In the genomic region with DNA sequence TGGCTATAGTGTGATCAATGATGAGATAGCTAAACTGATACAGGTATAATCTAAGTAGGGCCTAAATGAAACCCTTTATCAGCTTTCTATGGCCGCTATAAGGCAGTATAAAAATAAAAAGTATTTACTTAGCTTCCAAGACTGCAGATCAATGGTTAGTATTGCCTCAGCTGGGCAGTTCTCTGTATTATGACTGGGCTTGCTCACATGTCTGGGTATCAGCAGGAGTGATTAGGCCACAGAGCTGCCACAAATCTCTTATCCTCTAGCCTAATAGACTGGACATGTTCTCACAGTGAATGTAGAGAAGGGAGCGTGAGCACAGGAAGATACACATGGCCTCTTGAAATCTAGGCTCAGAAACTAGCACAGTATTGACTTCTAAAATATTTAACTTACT, we compare ENCODE assay signal across 33 cellular contexts.
"Had no signal": no experiment of that assay in that cellular context is flagged by ENCODE, and none has a peak within 500 bp of the region (broad histone marks: within the 10 kb centered on the region; RNA-seq: fewer than 3 reads in every experiment).

No MANE protein-coding gene starts in this region.

- H3K27me3 Mint-ChIP-seq: activated CD4-positive, alpha-beta T cell treated with anti-CD3 and anti-CD28 coated beads, Interleukin-2, amount 10 ng/mL, durations not matched to agents 24 days and 14 days; activated naive CD4-positive, alpha-beta T cell treated with anti-CD3 and anti-CD28 coated beads, Interleukin-2, amount 50 U/mL, for 24 hours; activated naive CD8-positive, alpha-beta T cell treated with anti-CD3 and anti-CD28 coated beads, Interleukin-2, amount 10 ng/mL, durations not matched to agents 7 days and 5 days; activated T-cell treated with anti-CD3 and anti-CD28 coated beads, Interleukin-2, amount 50 U/mL, for 24 hours; brain; IgD-negative memory B cell; T-cell; T-helper 17 cell had no signal

- H3K36me3 Mint-ChIP-seq: activated naive CD4-positive, alpha-beta T cell treated with anti-CD3 and anti-CD28 coated beads, Interleukin-2, amount 50 U/mL, for 24 hours; brain; IgD-negative memory B cell; T-cell had no signal

- ATAC-seq: activated CD8-positive, alpha-beta T cell treated with anti-CD3 and anti-CD28 coated beads, Interleukin-2, amount 10 ng/mL, durations not matched to agents 7 days and 5 days; T-cell; T-helper 17 cell had no signal

- H3K27ac ChIP-seq: PC-9, RWPE1, SK-N-MC had no signal

- H3K4me1 Mint-ChIP-seq: activated CD4-positive, alpha-beta T cell treated with anti-CD3 and anti-CD28 coated beads, Interleukin-2, amount 10 ng/mL, durations not matched to agents 24 days and 14 days; activated naive CD4-positive, alpha-beta T cell treated with anti-CD3 and anti-CD28 coated beads, Interleukin-2, amount 50 U/mL, for 24 hours; activated naive CD8-positive, alpha-beta T cell treated with anti-CD3 and anti-CD28 coated beads, Interleukin-2, amount 10 ng/mL, durations not matched to agents 7 days and 5 days; brain; IgD-negative memory B cell; T-cell; T-helper 17 cell had no signal

- H3K4me3 Mint-ChIP-seq: activated CD4-positive, alpha-beta T cell treated with anti-CD3 and anti-CD28 coated beads, Interleukin-2, amount 10 ng/mL, durations not matched to agents 24 days and 14 days; activated CD8-positive, alpha-beta T cell treated with anti-CD3 and anti-CD28 coated beads, Interleukin-2, amount 10 ng/mL, durations not matched to agents 7 days and 5 days; activated naive CD4-positive, alpha-beta T cell treated with anti-CD3 and anti-CD28 coated beads, Interleukin-2, amount 50 U/mL, for 24 hours; activated naive CD8-positive, alpha-beta T cell treated with anti-CD3 and anti-CD28 coated beads, Interleukin-2, amount 10 ng/mL, durations not matched to agents 7 days and 5 days; activated T-cell treated with anti-CD3 and anti-CD28 coated beads, Interleukin-2, amount 50 U/mL, for 24 hours; brain; IgD-negative memory B cell; T-cell; T-helper 17 cell had no signal

- H3K27ac Mint-ChIP-seq: activated CD4-positive, alpha-beta T cell treated with anti-CD3 and anti-CD28 coated beads, Interleukin-2, amount 10 ng/mL, durations not matched to agents 24 days and 14 days; activated CD8-positive, alpha-beta T cell treated with anti-CD3 and anti-CD28 coated beads, Interleukin-2, amount 10 ng/mL, durations not matched to agents 7 days and 5 days; activated naive CD4-positive, alpha-beta T cell treated with anti-CD3 and anti-CD28 coated beads, Interleukin-2, amount 50 U/mL, for 24 hours; activated naive CD8-positive, alpha-beta T cell treated with anti-CD3 and anti-CD28 coated beads, Interleukin-2, amount 10 ng/mL, durations not matched to agents 7 days and 5 days; activated T-cell treated with anti-CD3 and anti-CD28 coated beads, Interleukin-2, amount 50 U/mL, for 24 hours; activated T-helper 2 cell treated with anti-CD3 and anti-CD28 coated beads, Interferon-gamma antibody, Interleukin-2, Interleukin-4, amounts not matched to agents 10 μg/mL and 5 μg/mL and 100 μg/mL, durations not matched to agents 14 hours and 24 hours and 36 hours; brain; IgD-negative memory B cell; T-cell; T-helper 17 cell had no signal

- H3K4me3 ChIP-seq: PC-9, SK-N-MC had no signal

- DNase-seq: activated CD4-positive, alpha-beta T cell treated with anti-CD3 and anti-CD28 coated beads, Interleukin-2, amount 10 ng/mL, durations not matched to agents 24 days and 14 days; activated CD4-positive, alpha-beta T cell treated with anti-CD3 and anti-CD28 coated beads, Interleukin-2, amount 50 U/mL, for 4 hours; activated CD8-positive, alpha-beta T cell treated with anti-CD3 and anti-CD28 coated beads, Interleukin-2, amount 10 ng/mL, durations not matched to agents 7 days and 5 days; activated gamma-delta T cell; activated naive CD4-positive, alpha-beta T cell treated with Interleukin-2 at 50 U/mL for 16 hours; activated naive CD8-positive, alpha-beta T cell treated with anti-CD3 and anti-CD28 coated beads, Interleukin-2, amount 10 ng/mL, durations not matched to agents 7 days and 5 days; activated T-cell treated with anti-CD3 and anti-CD28 coated beads, Interleukin-2, amount 50 U/mL, for 24 hours; amygdala; caudate nucleus; cerebellar nuclear complex; Karpas-422; KBM-7; NCI-H1105; NCI-H1417 treated with DMSO at 0.1 percent for 48 hours; NCI-H187 treated with DMSO at 0.1 percent for 48 hours; NCI-H2081; NCI-H2171 treated with DMSO at 0.1 percent for 48 hours; NCI-H2227 treated with DMSO at 0.1 percent for 48 hours; NCI-H446; NCI-H510A treated with DMSO at 0.1 percent for 48 hours; NCI-H526 treated with DMSO at 0.1 percent for 48 hours; NK-92 treated with Interleukin-12 subunit alpha and Interleukin-12 subunit beta, amount 100 ng/mL, for 24 hours; PC-9; Right ventricle myocardium superior; T-cell; T-helper 17 cell; T-helper 9 cell had no signal

- H3K9me3 Mint-ChIP-seq: activated CD4-positive, alpha-beta T cell treated with anti-CD3 and anti-CD28 coated beads, Interleukin-2, amount 10 ng/mL, durations not matched to agents 24 days and 14 days; activated T-helper 2 cell treated with anti-CD3 and anti-CD28 coated beads, Interferon-gamma antibody, Interleukin-2, Interleukin-4, amounts not matched to agents 10 μg/mL and 5 μg/mL and 100 μg/mL, durations not matched to agents 14 hours and 24 hours and 36 hours had no signal
